ENCODE assay signal across 1 cellular context in genomic region chr7:16645593-16646426, GRCh38.
A peak's percentile ranks its signal among the peaks of the same experiment; 100 is the strongest.
TF ChIP-seq lines count a peak whose summit lies in the region.

ANKMY2 (minus strand) TSS chr7:16645754; CDS start chr7:16645573, 181 bp downstream.
BZW2 (plus strand) TSS chr7:16646181; CDS start chr7:16665444, 19,263 bp downstream.

TF ChIP-seq in GM12878, 131 proteins besides CTCF, POLR2A, EP300 and RAD21 (continued from another document and continues in another):
- TF ChIP-seq ZZZ3 (IDR thresholded peaks at IDR 0.05; ENCODE audit: control insufficient read depth, insufficient read length, low read depth) (no peak), JUNB (IDR thresholded peaks at IDR 0.05) (peak; percentile 26; the same call in 1 of the 2 replicates), MTA3 (IDR thresholded peaks at IDR 0.05; ENCODE audit: borderline replicate concordance, low read length) (no peak), BCL11A (IDR thresholded peaks at IDR 0.05; ENCODE audit: low read depth, low read length) (0 out of 2 replicates have a peak, but pooled peaks have one; percentile 13), NR2C1 (IDR thresholded peaks at IDR 0.05) (no peak), IRF5 (IDR thresholded peaks at IDR 0.05; ENCODE audit: borderline replicate concordance) (no peak), BCLAF1 (IDR thresholded peaks at IDR 0.05) (peak; percentile 88), IRF4 (IDR thresholded peaks at IDR 0.05; ENCODE audit: low read depth, low read length) (peak; percentile 62; the same call in 1 of the 2 replicates), KDM1A (IDR thresholded peaks at IDR 0.05; ENCODE audit: borderline replicate concordance) (no peak), BMI1 (IDR thresholded peaks at IDR 0.05; ENCODE audit: borderline replicate concordance) (no peak), KLF5 (IDR thresholded peaks at IDR 0.05; ENCODE audit: partially characterized antibody) (peak; percentile 98), MYC (IDR thresholded peaks at IDR 0.05; ENCODE audit: insufficient read depth, insufficient read length, insufficient replicate concordance, low read length, severe bottlenecking) (peak; percentile 32), ASH2L (IDR thresholded peaks at IDR 0.05; ENCODE audit: borderline replicate concordance, low read depth) (no peak), WRNIP1 (IDR thresholded peaks at IDR 0.05; ENCODE audit: borderline replicate concordance, low read depth, low read length) (no peak), YBX1 (IDR thresholded peaks at IDR 0.05) (no peak), CREM (IDR thresholded peaks at IDR 0.05; ENCODE audit: low read depth) (no peak), FOS (IDR thresholded peaks at IDR 0.05; ENCODE audit: borderline replicate concordance, extremely low read depth, insufficient read length) (peak; percentile 13), ZBTB11 (CRISPR knock-in tag; IDR thresholded peaks at IDR 0.05) (no peak), NKRF (conservative IDR thresholded peaks at IDR 0.05) (no peak), ZNF217 (IDR thresholded peaks at IDR 0.05) (peak; percentile 85), FOXK2 (IDR thresholded peaks at IDR 0.05) (peak; percentile 96), ZBTB40 (IDR thresholded peaks at IDR 0.05; ENCODE audit: borderline replicate concordance) (no peak), SKIL (IDR thresholded peaks at IDR 0.05; ENCODE audit: low read depth, poor library complexity, severe bottlenecking) (peak; percentile 57), SIX5 (IDR thresholded peaks at IDR 0.05; ENCODE audit: low read depth, low read length, severe bottlenecking) (peak; percentile 51), RELB (IDR thresholded peaks at IDR 0.05; ENCODE audit: low read depth) (peak; percentile 57), IKZF1 (conservative IDR thresholded peaks at IDR 0.05) (no peak), ZBTB33 (IDR thresholded peaks at IDR 0.05) (no peak), KAT2A (conservative IDR thresholded peaks at IDR 0.05; ENCODE audit: control insufficient read depth, low read depth, low read length) (no peak), PAX8 (IDR thresholded peaks at IDR 0.05) (no peak), CREB1 (IDR thresholded peaks at IDR 0.05; ENCODE audit: low read depth) (0 out of 2 replicates have a peak, but pooled peaks have one; percentile 38), PRDM15 (CRISPR knock-in tag; IDR thresholded peaks at IDR 0.05) (no peak)
